8 cellular contexts compared by ENCODE assay signal in the genomic region with DNA sequence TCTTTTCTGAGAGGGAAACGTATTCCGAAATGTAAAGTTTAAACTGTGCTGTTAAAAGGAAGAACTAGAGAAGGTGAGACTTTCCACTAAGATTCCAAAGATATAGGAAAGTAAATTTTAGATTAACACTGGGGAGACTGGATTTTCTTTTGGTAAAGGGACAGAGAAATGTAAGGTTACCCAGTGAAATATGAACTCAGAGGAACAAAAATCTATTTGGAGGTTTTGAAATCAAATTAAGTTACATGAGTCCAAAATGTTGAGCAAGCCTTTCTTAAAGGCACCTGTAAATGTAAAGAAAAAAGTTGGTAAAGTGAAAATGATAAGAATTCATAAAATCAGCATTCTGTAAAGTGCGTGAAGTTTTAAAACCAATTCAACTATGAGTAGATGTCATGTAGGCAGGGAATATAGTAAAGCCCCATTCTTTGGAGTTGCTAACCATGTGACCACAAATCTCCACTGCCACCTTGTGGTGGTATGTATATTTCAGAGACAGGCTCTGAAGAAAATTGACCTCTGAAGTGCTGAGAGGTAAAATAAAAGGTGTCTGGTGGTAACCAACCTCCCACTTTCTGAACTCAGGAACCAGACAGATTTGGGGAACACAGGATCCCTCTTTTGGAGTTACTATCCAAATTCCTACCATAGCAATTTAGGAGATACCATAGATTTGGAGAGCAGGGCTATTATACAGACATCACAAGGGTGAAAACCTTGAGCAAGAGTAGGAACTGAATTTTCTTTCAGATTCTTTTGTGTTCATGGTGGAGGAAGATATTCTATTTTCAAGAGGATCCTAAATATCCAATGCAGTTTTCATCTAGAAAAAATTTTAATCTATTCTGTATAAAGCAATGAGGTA.
DNase-seq lines count a peak whose midpoint lies in the region; ATAC-seq and TF ChIP-seq lines count a peak whose summit lies in the region.

No MANE protein-coding gene starts in this region.

- peaks cover 49% of the 10 kb centered on the region for H3K4me1 Mint-ChIP-seq in nephron progenitor cell

- peaks cover 10% of the 10 kb centered on the region for H3K9me3 Mint-ChIP-seq in nephron progenitor cell

- peak overlapping the region; percentile 60 for H3K4me3 Mint-ChIP-seq in nephron progenitor cell

- DNase-seq in GDM1 (lab: John Stamatoyannopoulos, UW) = peak; percentile 24
- peak; percentile 0 for DNase-seq in LHCN-M2 (ENCODE audit: low read depth)
- peak; percentile 16 for DNase-seq in RPMI7951 (ENCODE audit: low read depth)
- DNase-seq in erythroblast (lab: John Stamatoyannopoulos, UW) = peak; percentile 43 to 66
- peak; percentile 50 for DNase-seq in nephron progenitor cell
- no peak for DNase-seq in stimulated activated CD8-positive, alpha-beta memory T cell treated with anti-CD3 and anti-CD28 coated beads, Interleukin-4, amount 100 ng/mL, for 48 hours
- DNase-seq in central memory CD4-positive, alpha-beta T cell = no peak

- H3K36me3 Mint-ChIP-seq in nephron progenitor cell (ENCODE audit: low read depth) = peaks cover 11% of the 10 kb centered on the region

- ATAC-seq in GM21717 (IDR thresholded peaks at IDR 0.05; ENCODE audit: unreplicated experiment) = peak; percentile 80

- TF ChIP-seq POLR2A in erythroblast (IDR thresholded peaks at IDR 0.05; ENCODE audit: low read length) = no peak

- peak overlapping the region; percentile 53 for H3K27ac Mint-ChIP-seq in nephron progenitor cell

- peak; percentile 77 for TF ChIP-seq CTCF in nephron progenitor cell (IDR thresholded peaks at IDR 0.05)

- H3K27me3 Mint-ChIP-seq in nephron progenitor cell (ENCODE audit: low read depth, poor library complexity) = peaks cover 2% of the 10 kb centered on the region

Comparison
In these comparisons a context has a peak if more than half of its experiments do, and no peak if none do; other contexts are left out.
1. DNase-seq: peak in GDM1 (single experiment), LHCN-M2 (single experiment), RPMI7951 (single experiment), erythroblast (2 of 2) and nephron progenitor cell (single experiment); none in stimulated activated CD8-positive, alpha-beta memory T cell treated with anti-CD3 and anti-CD28 coated beads, Interleukin-4, amount 100 ng/mL, for 48 hours (single experiment) and central memory CD4-positive, alpha-beta T cell (single experiment).